In genomic region chr9:76654051-76654461, GRCh38 we compare ENCODE assay signal across 16 cellular contexts.
DNase-seq lines count a peak whose midpoint lies in the region; ATAC-seq, FAIRE-seq and TF ChIP-seq lines count a peak whose summit lies in the region.
"Had no signal": no experiment of that assay in that cellular context is flagged by ENCODE, and none has a peak within 500 bp of the region (broad histone marks: within the 10 kb centered on the region; RNA-seq: fewer than 3 reads in every experiment).

No MANE protein-coding gene starts in this region.

- peaks cover 76% of the 10 kb centered on the region for H3K4me1 Mint-ChIP-seq in activated CD8-positive, alpha-beta T cell treated with anti-CD3 and anti-CD28 coated beads, Interleukin-2, amount 10 ng/mL, durations not matched to agents 7 days and 5 days (ENCODE audit: low read depth)

- no peaks in the 10 kb centered on the region for H3K9me3 Mint-ChIP-seq in activated CD8-positive, alpha-beta T cell treated with anti-CD3 and anti-CD28 coated beads, Interleukin-2, amount 10 ng/mL, durations not matched to agents 7 days and 5 days (ENCODE audit: insufficient read depth)
- H3K9me3 Mint-ChIP-seq: central memory CD8-positive, alpha-beta T cell; memory B cell had no signal

- H3K4me1 ChIP-seq in adipocyte (ENCODE audit: control insufficient read depth, insufficient read depth, low read length), result peaks cover 79% of the 10 kb centered on the region
- peaks cover 28% of the 10 kb centered on the region for H3K4me1 ChIP-seq in parathyroid adenoma

- H3K36me3 Mint-ChIP-seq in activated CD8-positive, alpha-beta T cell treated with anti-CD3 and anti-CD28 coated beads, Interleukin-2, amount 10 ng/mL, durations not matched to agents 7 days and 5 days (ENCODE audit: low read depth), result peaks cover 3% of the 10 kb centered on the region
- H3K36me3 Mint-ChIP-seq: memory B cell had no signal

- H3K27me3 ChIP-seq in adipocyte (replicated peaks; ENCODE audit: control insufficient read depth, insufficient read depth, low read length) (no peaks in the 10 kb centered on the region), parathyroid adenoma (ENCODE audit: control insufficient read depth, insufficient read depth, low read length) (no peaks in the 10 kb centered on the region)

- no peaks in the 10 kb centered on the region for H3K79me2 ChIP-seq in parathyroid adenoma

- H3K36me3 ChIP-seq in adipocyte (ENCODE audit: control insufficient read depth, insufficient read depth, low read length, severe bottlenecking), result peaks cover 19% of the 10 kb centered on the region
- H3K36me3 ChIP-seq in parathyroid adenoma (ENCODE audit: control insufficient read depth, insufficient read depth, low read length), result no peaks in the 10 kb centered on the region

- peak overlapping the region; percentile 89 for H3K9ac ChIP-seq in adipocyte (ENCODE audit: low read length)
- H3K9ac ChIP-seq in parathyroid adenoma, result no peak overlapping the region

- no peaks in the 10 kb centered on the region for H3K27me3 Mint-ChIP-seq in activated CD8-positive, alpha-beta T cell treated with anti-CD3 and anti-CD28 coated beads, Interleukin-2, amount 10 ng/mL, durations not matched to agents 7 days and 5 days (ENCODE audit: low read depth)
- H3K27me3 Mint-ChIP-seq: central memory CD8-positive, alpha-beta T cell had no signal

- H3K9me3 ChIP-seq in adipocyte (ENCODE audit: control insufficient read depth, low read length) (no peaks in the 10 kb centered on the region), parathyroid adenoma (ENCODE audit: control insufficient read depth, low read length) (no peaks in the 10 kb centered on the region)

- no peak overlapping the region for H3K4me3 Mint-ChIP-seq in activated CD8-positive, alpha-beta T cell treated with anti-CD3 and anti-CD28 coated beads, Interleukin-2, amount 10 ng/mL, durations not matched to agents 7 days and 5 days
- H3K4me3 Mint-ChIP-seq: memory B cell had no signal

- peak; percentile 69 for FAIRE-seq in GM12891 (lab: Jason Lieb, UNC)

- TF ChIP-seq POLR2A in GM12891 (IDR thresholded peaks at IDR 0.05; ENCODE audit: low read depth, low read length), result no peak

- no peak for ATAC-seq in GM21447 (IDR thresholded peaks at IDR 0.05; ENCODE audit: unreplicated experiment)
- no peak for ATAC-seq in activated CD8-positive, alpha-beta T cell treated with anti-CD3 and anti-CD28 coated beads, Interleukin-2, amount 10 ng/mL, durations not matched to agents 7 days and 5 days

- peak overlapping the region; percentile 24 for H3K4me2 ChIP-seq in parathyroid adenoma (ENCODE audit: low read length)
- H3K4me2 ChIP-seq: PC-9 had no signal

- DNase-seq in GM12891 (ENCODE audit: insufficient read length, low spot score) (no peak), adipocyte (ENCODE audit: low read depth) (peak; percentile 74), fibroblast of gingiva (ENCODE audit: low read depth) (peak; percentile 84), foreskin fibroblast (no peak), NCI-H2171 treated with DMSO at 0.1 percent for 48 hours (lab: John Stamatoyannopoulos, UW) (no peak)
- DNase-seq in activated CD8-positive, alpha-beta T cell treated with anti-CD3 and anti-CD28 coated beads, Interleukin-2, amount 10 ng/mL, durations not matched to agents 7 days and 5 days, result no peak
- DNase-seq: activated naive CD4-positive, alpha-beta T cell; GOT3; NCI-H1092; NCI-H510A had no signal

- no peak overlapping the region for H3K27ac Mint-ChIP-seq in activated CD8-positive, alpha-beta T cell treated with anti-CD3 and anti-CD28 coated beads, Interleukin-2, amount 10 ng/mL, durations not matched to agents 7 days and 5 days
- H3K27ac Mint-ChIP-seq: memory B cell had no signal

- POLR2A ChIA-PET in activated CD8-positive, alpha-beta T cell treated with anti-CD3 and anti-CD28 coated beads, Interleukin-2, amount 10 ng/mL, durations not matched to agents 7 days and 5 days (lab: Charles Lee), result no interaction called here

- H3K4me3 ChIP-seq in adipocyte (ENCODE audit: low read length) (peak overlapping the region; percentile 77), parathyroid adenoma (ENCODE audit: low read depth, low read length) (peak overlapping the region; percentile 1), foreskin fibroblast (ENCODE audit: low read depth in 1 of 2, low read length in 2 of 2) (no peak overlapping the region)
- H3K4me3 ChIP-seq: PC-9 had no signal

- H2AFZ ChIP-seq in parathyroid adenoma, result no peak overlapping the region
- H2AFZ ChIP-seq: PC-9 had no signal

- TF ChIP-seq CTCF in parathyroid adenoma (IDR thresholded peaks at IDR 0.05), result no peak
- TF ChIP-seq CTCF in foreskin fibroblast (IDR thresholded peaks at IDR 0.05; ENCODE audit: low read depth, low read length), result no peak

- CTCF ChIA-PET in activated CD8-positive, alpha-beta T cell treated with anti-CD3 and anti-CD28 coated beads, Interleukin-2, amount 10 ng/mL, durations not matched to agents 7 days and 5 days (lab: Charles Lee), result interaction anchor here (1.4 to 1.6 kb wide), 2 partner anchors 195 to 259 kb away, joined by 4 to 6 read pairs; partner anchors contain the start of genes GCNT1 and RFK

- peak overlapping the region; percentile 84 for H3K27ac ChIP-seq in parathyroid adenoma
- H3K27ac ChIP-seq: PC-9, VCaP had no signal

TF ChIP-seq in GM12891, 5 proteins besides CTCF, POLR2A, EP300 and RAD21:
- TF ChIP-seq SPI1 (IDR thresholded peaks at IDR 0.05; ENCODE audit: low read depth, low read length) (no peak), PAX5 (IDR thresholded peaks at IDR 0.05; ENCODE audit: insufficient read depth, low read length, severe bottlenecking) (no peak), POLR2AphosphoS5 (IDR thresholded peaks at IDR 0.05; ENCODE audit: low read depth, low read length) (no peak)

Comparison
In these comparisons a context has a peak if more than half of its experiments do, and no peak if none do; other contexts are left out.
1. DNase-seq: peak in adipocyte (single experiment) and fibroblast of gingiva (single experiment); none in GM12891 (single experiment), foreskin fibroblast (0 of 2), activated CD8-positive, alpha-beta T cell treated with anti-CD3 and anti-CD28 coated beads, Interleukin-2, amount 10 ng/mL, durations not matched to agents 7 days and 5 days (single experiment) and NCI-H2171 treated with DMSO at 0.1 percent for 48 hours (single experiment).
2. H3K4me3 ChIP-seq: peak in adipocyte (single experiment) and parathyroid adenoma (single experiment); none in foreskin fibroblast (0 of 2).